Comparison of ENCODE assay signal across 8 cellular contexts in genomic region chr3:102492300-102492699, GRCh38. TPM values are rescaled to one million over a fixed set of nuclear protein-coding genes. Genes with fewer than 3 reads are reported as not detected.
"Had no signal": no experiment of that assay in that cellular context is flagged by ENCODE, and none has a peak within 500 bp of the region (broad histone marks: within the 10 kb centered on the region; RNA-seq: fewer than 3 reads in every experiment).

No MANE protein-coding gene starts in this region.

- H3K4me3 ChIP-seq: GM23338, K562 had no signal

- H2AFZ ChIP-seq: GM23338 had no signal

- DNase-seq: H9, HCEC 1CT, IMR-90, KG1 had no signal

- H3K4me2 ChIP-seq: GM23338 had no signal

- ATAC-seq: GM23338, K562 had no signal

RNA-seq across cellular contexts. Expression of gene ZPLD1, which starts 57.5 kb away (rescaled TPM):
- total RNA-seq: GM23338, H1, H9, HT-29, K562 had no signal
- polyA plus RNA-seq: GM23338, H1 had no signal
